26 cellular contexts compared by ENCODE assay signal in genomic region chr7:111886233-111886632, GRCh38.
"Had no signal": no experiment of that assay in that cellular context is flagged by ENCODE, and none has a peak within 500 bp of the region (broad histone marks: within the 10 kb centered on the region; RNA-seq: fewer than 3 reads in every experiment).

No MANE protein-coding gene starts in this region.

- H3K27me3 ChIP-seq: neural progenitor cell, ovary, spleen, stomach, thyroid gland, tibial nerve, upper lobe of left lung, vagina had no signal

- H3K9me3 ChIP-seq: ovary, psoas muscle, stomach, thoracic aorta, thyroid gland, upper lobe of left lung, vagina had no signal

- H2AFZ ChIP-seq: neural progenitor cell, parathyroid adenoma had no signal

- DNase-seq: naive thymus-derived CD4-positive, alpha-beta T cell; natural killer cell; occipital lobe; ovary; posterior cingulate gyrus; psoas muscle; right cardiac atrium; spleen; stimulated activated CD4-positive, alpha-beta T cell treated with anti-CD3 and anti-CD28 coated beads, Interleukin-12 subunit alpha, Interleukin-12 subunit beta, amount 100 ng/mL, for 4 hours; stimulated activated CD4-positive, alpha-beta T cell treated with anti-CD3 and anti-CD28 coated beads, Interleukin-1b, Interleukin-23, amount 100 ng/mL, for 48 hours; stimulated activated CD4-positive, alpha-beta T cell treated with anti-CD3 and anti-CD28 coated beads, Interleukin-4, amount 100 ng/mL, for 1 hour; stimulated activated naive B cell treated with anti-CD40 and anti-IgM and Interleukin-4, amounts not matched to agents 10 μg/mL and 1 μg/mL and 100 μg/mL, for 72 hours; stimulated activated naive CD4-positive, alpha-beta T cell treated with Interleukin-2 at 50 U/mL for 16 hours; stomach; thyroid gland; trophoblast cell; upper lobe of left lung had no signal

- H3K4me3 ChIP-seq: neural progenitor cell, ovary, psoas muscle, skin epidermis, smooth muscle cell, spleen, stomach, thoracic aorta, thyroid gland, tibial nerve, upper lobe of left lung, vagina had no signal

- H3K27ac ChIP-seq: neural progenitor cell, ovary, parathyroid adenoma, psoas muscle, skin epidermis, spleen, stomach, thoracic aorta, thyroid gland, tibial nerve, vagina had no signal

- ATAC-seq: naive thymus-derived CD4-positive, alpha-beta T cell; natural killer cell; psoas muscle; right cardiac atrium; sciatic nerve; stimulated activated effector memory CD8-positive, alpha-beta T cell treated with anti-CD3 and anti-CD28 coated beads, Interleukin-12 subunit alpha, Interleukin-12 subunit beta, amount 100 ng/mL, for 72 hours; stimulated activated naive B cell treated with anti-CD40 and anti-IgM and Interleukin-4, amounts not matched to agents 10 μg/mL and 1 μg/mL and 100 μg/mL, for 72 hours had no signal

- H3K36me3 ChIP-seq: neural progenitor cell, ovary, spleen, stomach, thoracic aorta, thyroid gland, vagina had no signal

- H3K4me1 ChIP-seq: neural progenitor cell, parathyroid adenoma, psoas muscle, spleen, stomach, thyroid gland, tibial nerve, vagina had no signal

- H3K4me2 ChIP-seq: neural progenitor cell, smooth muscle cell had no signal

- H3K79me2 ChIP-seq: parathyroid adenoma had no signal

- H3K9ac ChIP-seq: neural progenitor cell, parathyroid adenoma had no signal
